In the genomic region with DNA sequence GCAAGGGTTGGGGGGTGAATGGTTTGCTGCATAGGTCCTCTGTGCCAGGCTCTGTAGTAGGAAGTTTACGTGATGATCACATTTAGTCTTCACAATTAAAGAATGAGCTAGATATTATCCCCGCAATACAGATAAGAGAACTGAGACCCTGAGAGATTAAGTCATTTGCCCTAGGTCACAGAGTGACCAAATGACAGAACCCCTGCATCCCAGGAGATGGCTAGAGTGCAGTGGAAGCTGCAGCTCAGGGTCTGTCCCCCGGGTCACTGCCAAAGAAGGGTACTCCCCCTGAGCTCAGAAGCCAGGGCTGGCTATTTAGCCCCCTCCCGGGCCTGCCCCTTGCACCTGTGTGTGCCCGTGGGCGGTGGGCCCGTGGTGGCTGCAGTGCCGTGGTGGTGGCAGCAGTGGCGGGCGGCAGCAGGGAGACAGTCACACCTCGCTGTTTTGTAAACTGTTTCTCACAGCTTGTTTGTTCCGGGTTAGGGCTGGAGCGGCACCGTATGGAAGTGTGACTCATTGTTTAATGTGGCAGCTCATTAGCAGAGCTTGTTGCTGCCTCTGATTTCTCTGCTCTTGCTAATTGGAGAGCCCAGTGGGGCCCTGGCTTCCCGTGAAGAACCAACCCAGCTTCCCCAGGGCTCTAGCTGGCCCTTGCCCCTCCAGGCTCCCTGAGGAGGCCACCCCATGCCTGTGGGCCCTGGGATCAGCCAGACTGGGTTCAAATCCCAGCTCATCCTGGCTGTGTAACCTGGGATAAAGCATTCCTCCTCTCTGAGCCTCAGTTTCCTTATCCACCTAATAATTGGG, we compare ENCODE assay signal across 12 cellular contexts. TPM values are rescaled to one million over a fixed set of nuclear protein-coding genes. Genes with fewer than 3 reads are reported as not detected.
DNase-seq lines count a peak whose midpoint lies in the region; TF ChIP-seq lines count a peak whose summit lies in the region.
"Had no signal": no experiment of that assay in that cellular context is flagged by ENCODE, and none has a peak within 500 bp of the region (broad histone marks: within the 10 kb centered on the region; RNA-seq: fewer than 3 reads in every experiment).

No MANE protein-coding gene starts in this region.

- no peak overlapping the region for H3K4me3 Mint-ChIP-seq in progenitor cell of endocrine pancreas (ENCODE audit: low read depth)
- no peak overlapping the region for H3K4me3 Mint-ChIP-seq in activated naive CD4-positive, alpha-beta T cell treated with anti-CD3 and anti-CD28 coated beads for 36 hours
- H3K4me3 Mint-ChIP-seq: activated CD4-positive, alpha-beta T cell treated with anti-CD3 and anti-CD28 coated beads, Interleukin-2, amount 10 ng/mL, durations not matched to agents 24 days and 14 days had no signal

- H3K4me1 Mint-ChIP-seq in progenitor cell of endocrine pancreas (ENCODE audit: low read depth): peaks cover 9% of the 10 kb centered on the region
- H3K4me1 Mint-ChIP-seq in activated naive CD4-positive, alpha-beta T cell treated with anti-CD3 and anti-CD28 coated beads for 36 hours (ENCODE audit: low read depth): peaks cover 5% of the 10 kb centered on the region

- H3K36me3 Mint-ChIP-seq in progenitor cell of endocrine pancreas (ENCODE audit: insufficient read depth): peaks cover 1% of the 10 kb centered on the region
- H3K36me3 Mint-ChIP-seq in activated naive CD4-positive, alpha-beta T cell treated with anti-CD3 and anti-CD28 coated beads for 36 hours (ENCODE audit: low read depth): no peaks in the 10 kb centered on the region

- no peak for TF ChIP-seq CTCF in progenitor cell of endocrine pancreas (IDR thresholded peaks at IDR 0.05; ENCODE audit: unreplicated experiment)

- peak overlapping the region; percentile 48 for H3K27ac Mint-ChIP-seq in progenitor cell of endocrine pancreas
- H3K27ac Mint-ChIP-seq in activated naive CD4-positive, alpha-beta T cell treated with anti-CD3 and anti-CD28 coated beads for 36 hours: no peak overlapping the region
- H3K27ac Mint-ChIP-seq: activated CD4-positive, alpha-beta T cell treated with anti-CD3 and anti-CD28 coated beads, Interleukin-2, amount 10 ng/mL, durations not matched to agents 24 days and 14 days had no signal

- peaks cover 12% of the 10 kb centered on the region for H3K9me3 Mint-ChIP-seq in progenitor cell of endocrine pancreas (ENCODE audit: low read depth)
- peaks cover 13% of the 10 kb centered on the region for H3K9me3 Mint-ChIP-seq in activated naive CD4-positive, alpha-beta T cell treated with anti-CD3 and anti-CD28 coated beads for 36 hours

- CTCF ChIA-PET in activated naive CD4-positive, alpha-beta T cell treated with anti-CD3 and anti-CD28 coated beads for 36 hours (lab: Charles Lee): interaction anchor here (0.7 to 1.1 kb wide), 4 partner anchors 9 to 76 kb away, joined by 3 read pairs; no protein-coding TSS in a partner anchor

- peaks cover 12% of the 10 kb centered on the region for H3K27me3 Mint-ChIP-seq in progenitor cell of endocrine pancreas
- peaks cover 27% of the 10 kb centered on the region for H3K27me3 Mint-ChIP-seq in activated naive CD4-positive, alpha-beta T cell treated with anti-CD3 and anti-CD28 coated beads for 36 hours (ENCODE audit: low read depth)

- DNase-seq in GM04504 (ENCODE audit: low read depth): peak; percentile 8
- peak; percentile 70 for DNase-seq in NCI-H2107 (lab: John Stamatoyannopoulos, UW)
- DNase-seq in dermis microvascular lymphatic vessel endothelial cell (ENCODE audit: low read depth in 2 of 2): peak; percentile 7 to 63
- no peak for DNase-seq in progenitor cell of endocrine pancreas (ENCODE audit: low spot score, unreplicated experiment)
- no peak for DNase-seq in stimulated activated CD4-positive, alpha-beta T cell treated with anti-CD3 and anti-CD28 coated beads, Interleukin-2, amount 100 ng/mL, for 48 hours
- DNase-seq in putamen (ENCODE audit: low spot score): no peak
- DNase-seq in SW 1271 (lab: John Stamatoyannopoulos, UW): no peak
- no peak for DNase-seq in activated naive CD4-positive, alpha-beta T cell treated with anti-CD3 and anti-CD28 coated beads for 36 hours
- DNase-seq: activated CD4-positive, alpha-beta T cell treated with anti-CD3 and anti-CD28 coated beads, Interleukin-2, amount 10 ng/mL, durations not matched to agents 24 days and 14 days; central memory CD4-positive, alpha-beta T cell; NCI-H1092 treated with DMSO at 0.1 percent for 48 hours; stimulated activated CD4-positive, alpha-beta T cell treated with anti-CD3 and anti-CD28 coated beads, Interleukin-4, amount 100 ng/mL, for 24 hours had no signal

- intact Hi-C loops in activated naive CD4-positive, alpha-beta T cell treated with anti-CD3 and anti-CD28 coated beads for 36 hours (cut with micrococcal nuclease): no loop called here

RNA-seq across cellular contexts. Expression of a gene that starts 19.3 kb away (rescaled TPM):
- total RNA-seq in dermis microvascular lymphatic vessel endothelial cell (under 0.01 TPM in 1 of 2 replicates, not detected in the other), progenitor cell of endocrine pancreas (2.8 and 2.9 TPM in 2 replicates)
- total RNA-seq in activated naive CD4-positive, alpha-beta T cell treated with anti-CD3 and anti-CD28 coated beads for 36 hours: under 1 TPM in 1 of 2 experiments, not detected in 1; 0.15 TPM
- total RNA-seq: activated CD4-positive, alpha-beta T cell treated with anti-CD3 and anti-CD28 coated beads, Interleukin-2, amount 10 ng/mL, durations not matched to agents 24 days and 14 days had no signal

Comparison
In these comparisons a context has a peak if more than half of its experiments do, and no peak if none do; other contexts are left out.
1. DNase-seq: peak in GM04504 (single experiment), NCI-H2107 (single experiment) and dermis microvascular lymphatic vessel endothelial cell (2 of 2); none in progenitor cell of endocrine pancreas (single experiment), stimulated activated CD4-positive, alpha-beta T cell treated with anti-CD3 and anti-CD28 coated beads, Interleukin-2, amount 100 ng/mL, for 48 hours (0 of 2), putamen (single experiment), SW 1271 (0 of 2) and activated naive CD4-positive, alpha-beta T cell treated with anti-CD3 and anti-CD28 coated beads for 36 hours (single experiment).